In the genomic region with DNA sequence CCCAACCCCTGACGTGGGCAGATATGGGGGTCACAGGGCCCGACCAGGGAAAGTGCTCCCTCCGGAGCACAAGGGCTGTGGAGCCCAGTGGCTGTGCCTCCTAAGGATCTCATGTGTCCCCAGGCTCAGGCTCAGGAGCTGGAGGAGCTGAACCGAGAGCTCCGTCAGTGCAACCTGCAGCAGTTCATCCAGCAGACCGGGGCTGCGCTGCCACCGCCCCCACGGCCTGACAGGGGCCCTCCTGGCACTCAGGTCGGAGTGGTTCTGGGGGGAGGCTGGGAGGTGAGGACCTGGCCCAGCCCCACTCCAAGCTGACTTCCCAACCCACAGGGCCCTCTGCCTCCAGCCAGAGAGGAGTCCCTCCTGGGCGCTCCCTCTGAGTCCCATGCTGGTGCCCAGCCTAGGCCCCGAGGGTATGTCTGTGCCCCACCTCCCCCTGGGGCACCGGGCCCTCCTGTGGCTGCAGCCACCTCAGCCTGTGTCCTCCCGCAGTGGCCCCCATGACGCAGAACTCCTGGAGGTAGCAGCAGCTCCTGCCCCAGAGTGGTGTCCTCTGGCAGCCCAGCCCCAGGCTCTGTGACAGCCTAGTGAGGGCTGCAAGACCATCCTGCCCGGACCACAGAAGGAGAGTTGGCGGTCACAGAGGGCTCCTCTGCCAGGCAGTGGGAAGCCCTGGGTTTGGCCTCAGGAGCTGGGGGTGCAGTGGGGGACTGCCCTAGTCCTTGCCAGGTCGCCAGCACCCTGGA, we compare ENCODE assay signal across 25 cellular contexts. TPM values are rescaled to one million over a fixed set of nuclear protein-coding genes. Genes with fewer than 3 reads are reported as not detected.
A peak's percentile ranks its signal among the peaks of the same experiment; 100 is the strongest.
DNase-seq lines count a peak whose midpoint lies in the region; ATAC-seq and TF ChIP-seq lines count a peak whose summit lies in the region.
"Had no signal": no experiment of that assay in that cellular context is flagged by ENCODE, and none has a peak within 500 bp of the region (broad histone marks: within the 10 kb centered on the region; RNA-seq: fewer than 3 reads in every experiment).

No MANE protein-coding gene starts in this region.

- no peak for TF ChIP-seq CTCF in breast epithelium (IDR thresholded peaks at IDR 0.05)
- TF ChIP-seq CTCF in MCF 10A (IDR thresholded peaks at IDR 0.05; ENCODE audit: unreplicated experiment): no peak
- TF ChIP-seq CTCF in osteoblast (IDR thresholded peaks at IDR 0.05; ENCODE audit: extremely low read depth, low read depth, low read length): no peak

- H3K27ac Mint-ChIP-seq in MCF 10A (ENCODE audit: low read depth, unreplicated experiment): no peak overlapping the region
- H3K27ac Mint-ChIP-seq in naive thymus-derived CD8-positive, alpha-beta T cell: peak overlapping the region in 1 of 10 donors; percentile 36
- H3K27ac Mint-ChIP-seq: natural killer cell had no signal

- H3K27me3 Mint-ChIP-seq in MCF 10A (ENCODE audit: insufficient read depth, unreplicated experiment): no peaks in the 10 kb centered on the region
- H3K27me3 Mint-ChIP-seq in activated T-cell treated with anti-CD3 and anti-CD28 coated beads, Interleukin-2, amount 50 U/mL, for 4 hours (ENCODE audit: low read depth): no peaks in the 10 kb centered on the region
- H3K27me3 Mint-ChIP-seq in naive thymus-derived CD8-positive, alpha-beta T cell: no peaks in the 10 kb centered on the region

- CTCF ChIA-PET in MCF 10A (lab: Yijun Ruan, JAX): interaction anchor here (0.6 kb wide), 1 partner anchor 115 kb away, joined by 5 read pairs; no protein-coding TSS in a partner anchor

- H3K9me3 ChIP-seq in breast epithelium (no peaks in the 10 kb centered on the region), osteoblast (ENCODE audit: low read depth, low read length) (no peaks in the 10 kb centered on the region)
- H3K9me3 ChIP-seq: A549, left lung, right atrium auricular region, uterus had no signal

- H3K27ac ChIP-seq in breast epithelium: peak overlapping the region; percentile 52 to 78
- H3K27ac ChIP-seq in epithelial cell of prostate: peak overlapping the region; percentile 43
- H3K27ac ChIP-seq in osteoblast (ENCODE audit: low read depth, low read length): no peak overlapping the region
- H3K27ac ChIP-seq: dorsolateral prefrontal cortex, left lung, parathyroid adenoma, right atrium auricular region, uterus had no signal

- H3K36me3 ChIP-seq in breast epithelium (no peaks in the 10 kb centered on the region), osteoblast (ENCODE audit: insufficient read depth, low read length) (no peaks in the 10 kb centered on the region)
- H3K36me3 ChIP-seq: right atrium auricular region, uterus had no signal

- H3K9me3 Mint-ChIP-seq in MCF 10A (ENCODE audit: unreplicated experiment): no peaks in the 10 kb centered on the region
- no peaks in the 10 kb centered on the region for H3K9me3 Mint-ChIP-seq in activated T-cell treated with anti-CD3 and anti-CD28 coated beads, Interleukin-2, amount 50 U/mL, for 4 hours
- no peaks in the 10 kb centered on the region for H3K9me3 Mint-ChIP-seq in naive thymus-derived CD8-positive, alpha-beta T cell
- H3K9me3 Mint-ChIP-seq: natural killer cell had no signal

- peaks cover 14% of the 10 kb centered on the region for H3K4me1 Mint-ChIP-seq in MCF 10A (ENCODE audit: insufficient read depth, unreplicated experiment)
- H3K4me1 Mint-ChIP-seq in activated T-cell treated with anti-CD3 and anti-CD28 coated beads, Interleukin-2, amount 50 U/mL, for 4 hours (ENCODE audit: low read depth): peaks cover 14% of the 10 kb centered on the region
- H3K4me1 Mint-ChIP-seq in naive thymus-derived CD8-positive, alpha-beta T cell: peaks cover 7 to 22% (median 19%) of the 10 kb centered on the region in 4 donors

- BruUV-seq in MCF 10A (replicated peaks; lab: Mats Ljungman, UMichigan): no TSS peak

- H3K27me3 ChIP-seq in breast epithelium (no peaks in the 10 kb centered on the region), osteoblast (ENCODE audit: insufficient read depth, low read length) (peaks cover 11% of the 10 kb centered on the region)
- H3K27me3 ChIP-seq: right atrium auricular region, uterus had no signal

- H4K20me1 ChIP-seq in osteoblast (ENCODE audit: insufficient read depth, low read length): peaks cover 7% of the 10 kb centered on the region

- peaks cover 0 to 4% of the 10 kb centered on the region in 2 donors for H3K4me1 ChIP-seq in breast epithelium
- H3K4me1 ChIP-seq in osteoblast (ENCODE audit: insufficient read depth, low read length): peaks cover 8% of the 10 kb centered on the region
- H3K4me1 ChIP-seq: parathyroid adenoma had no signal

- TF ChIP-seq POLR2A in breast epithelium (IDR thresholded peaks at IDR 0.05): no peak

- H3K4me2 ChIP-seq in osteoblast (ENCODE audit: insufficient read depth, low read length): no peak overlapping the region

- no peak for ATAC-seq in activated T-cell treated with anti-CD3 and anti-CD28 coated beads, Interleukin-2, amount 50 U/mL, for 4 hours
- no peak for ATAC-seq in naive thymus-derived CD8-positive, alpha-beta T cell
- ATAC-seq: A549, left lung, natural killer cell, SK-N-SH treated with all-trans-retinoic acid at 6 μM for 48 hours had no signal

- peaks cover 18% of the 10 kb centered on the region for H3K36me3 Mint-ChIP-seq in MCF 10A (ENCODE audit: insufficient read depth, unreplicated experiment)
- no peaks in the 10 kb centered on the region for H3K36me3 Mint-ChIP-seq in activated T-cell treated with anti-CD3 and anti-CD28 coated beads, Interleukin-2, amount 50 U/mL, for 4 hours (ENCODE audit: insufficient read depth)
- H3K36me3 Mint-ChIP-seq in naive thymus-derived CD8-positive, alpha-beta T cell: peaks cover 0 to 3% (median 0%) of the 10 kb centered on the region in 3 donors
- H3K36me3 Mint-ChIP-seq: natural killer cell had no signal

- POLR2A ChIA-PET in MCF 10A (lab: Yijun Ruan, JAX): interaction anchor here (0.6 to 2.1 kb wide), 5 partner anchors 12 to 251 kb away, joined by 4 to 22 read pairs (median 7); partner anchors contain the start of genes HRAS, PHRF1 and TALDO1
- POLR2A ChIA-PET in naive thymus-derived CD8-positive, alpha-beta T cell (lab: Charles Lee): interaction anchor here (0.7 to 1.8 kb wide), 5 partner anchors 16 to 280 kb away, joined by 3 to 8 read pairs (median 3); partner anchors contain the start of genes HRAS, TMEM80 and TSPAN4

- H3K4me3 ChIP-seq in breast epithelium (no peak overlapping the region), osteoblast (ENCODE audit: insufficient read depth, low read length) (no peak overlapping the region)
- H3K4me3 ChIP-seq: A549, dorsolateral prefrontal cortex, right atrium auricular region, uterus had no signal

- no peak for DNase-seq in breast epithelium (ENCODE audit: low spot score in 2 of 2)
- DNase-seq in MCF 10A (ENCODE audit: unreplicated experiment): no peak
- no peak for DNase-seq in epithelial cell of prostate (ENCODE audit: low read depth, low spot score)
- DNase-seq in osteoblast (ENCODE audit: insufficient read length, low spot score, missing footprints): peak; percentile 83
- DNase-seq in DMS 273 treated with DMSO at 0.1 percent for 48 hours (lab: John Stamatoyannopoulos, UW): no peak
- DNase-seq in activated T-cell treated with anti-CD3 and anti-CD28 coated beads, Interleukin-2, amount 50 U/mL, for 4 hours: no peak
- no peak for DNase-seq in naive thymus-derived CD8-positive, alpha-beta T cell
- no peak for DNase-seq in occipital lobe (lab: John Stamatoyannopoulos, UW)
- DNase-seq: activated gamma-delta T cell treated with Interleukin-2 at 50 U/mL for 16 hours; activated T-cell treated with anti-CD3 and anti-CD28 coated beads, Interleukin-2, amount 50 U/mL, for 1 hour; AML-193; dorsolateral prefrontal cortex; natural killer cell; NCI-H1694 treated with DMSO at 0.1 percent for 48 hours; NCI-H510A; stimulated activated CD4-positive, alpha-beta T cell treated with anti-CD3 and anti-CD28 coated beads, Interleukin-4, amount 100 ng/mL, for 1 hour; substantia nigra; T-helper 2 cell; uterus had no signal

- no peak overlapping the region for H2AFZ ChIP-seq in osteoblast (ENCODE audit: low read length)
- H2AFZ ChIP-seq: parathyroid adenoma had no signal

- no peaks in the 10 kb centered on the region for H3K79me2 ChIP-seq in osteoblast (ENCODE audit: insufficient read depth, low read length)
- H3K79me2 ChIP-seq: parathyroid adenoma had no signal

- intact Hi-C loops in breast epithelium (cut with DNase I; ENCODE audit: low total_unique reads) (loop anchor here (10.0 kb wide), 1 partner anchor 212 kb away; the partner anchor contains the start of gene GATD1), MCF 10A (cut with micrococcal nuclease) (loop anchor here (10.0 kb wide), 2 partner anchors 52 to 162 kb away; partner anchors contain the start of gene IRF7)

- H3K4me3 Mint-ChIP-seq in MCF 10A (ENCODE audit: unreplicated experiment): no peak overlapping the region
- no peak overlapping the region for H3K4me3 Mint-ChIP-seq in activated T-cell treated with anti-CD3 and anti-CD28 coated beads, Interleukin-2, amount 50 U/mL, for 4 hours
- peak overlapping the region in 1 of 10 donors; percentile 18 for H3K4me3 Mint-ChIP-seq in naive thymus-derived CD8-positive, alpha-beta T cell
- H3K4me3 Mint-ChIP-seq: natural killer cell had no signal

RNA-seq across cellular contexts. Expression of gene RASSF7, which starts 2.5 kb away (rescaled TPM):
- total RNA-seq in breast epithelium (10 to 100 TPM in 2 of 3 donors, 1 to 10 TPM in 1; 7.5 to 58.5 (median 33.1) TPM), MCF 10A (2022) (11.4 and 13.3 TPM in 2 replicates), osteoblast (2.4 and 6.2 TPM in 2 replicates), occipital lobe (2.5 TPM)
- total RNA-seq in activated T-cell treated with anti-CD3 and anti-CD28 coated beads, Interleukin-2, amount 50 U/mL, for 4 hours: 10 to 100 TPM; 15.1 to 17.4 (median 16.1) TPM
- 10 to 100 TPM; 33.7 to 37.6 TPM for total RNA-seq in naive thymus-derived CD8-positive, alpha-beta T cell
- 10 to 100 TPM; 22.5 to 32.3 (median 24.2) TPM for polyA plus RNA-seq in naive thymus-derived CD8-positive, alpha-beta T cell

RNA-seq across cellular contexts. Expression of gene LMNTD2, which starts 2.7 kb away (rescaled TPM):
- total RNA-seq in breast epithelium (1 to 10 TPM; 2.6 to 6.1 (median 5.2) TPM), MCF 10A (2022) (6.1 and 8.0 TPM in 2 replicates), osteoblast (0.29 and 0.36 TPM in 2 replicates), occipital lobe (0.16 TPM)
- 1 to 10 TPM in 2 of 3 donors, under 1 TPM in 1; 0.71 to 1.3 (median 1.1) TPM for total RNA-seq in activated T-cell treated with anti-CD3 and anti-CD28 coated beads, Interleukin-2, amount 50 U/mL, for 4 hours
- total RNA-seq in naive thymus-derived CD8-positive, alpha-beta T cell: 1 to 10 TPM; 6.5 to 7.2 TPM
- 1 to 10 TPM in 1 of 3 donors, under 1 TPM in 2; 0.96 to 1.9 (median 0.99) TPM for polyA plus RNA-seq in naive thymus-derived CD8-positive, alpha-beta T cell
- total RNA-seq: cerebellum had no signal

RNA-seq across cellular contexts. Expression of gene PHRF1, which starts 13.0 kb away (rescaled TPM):
- total RNA-seq in breast epithelium (10 to 100 TPM; 18.6 to 22.1 (median 21.3) TPM), MCF 10A (2022) (29.9 and 31.8 TPM in 2 replicates), osteoblast (23.9 and 27.5 TPM in 2 replicates), occipital lobe (27.3 TPM)
- total RNA-seq in activated T-cell treated with anti-CD3 and anti-CD28 coated beads, Interleukin-2, amount 50 U/mL, for 4 hours: 10 to 100 TPM; 57.7 to 59.2 (median 57.7) TPM
- total RNA-seq in naive thymus-derived CD8-positive, alpha-beta T cell: 10 to 100 TPM; 48.9 to 54.7 TPM
- 10 to 100 TPM in 1 of 3 donors, 1 to 10 TPM in 2; 3.5 to 19.8 (median 6.7) TPM for polyA plus RNA-seq in naive thymus-derived CD8-positive, alpha-beta T cell

RNA-seq across cellular contexts. Expression of gene LRRC56, which starts 25.9 kb away (rescaled TPM):
- total RNA-seq in breast epithelium: 1 to 10 TPM in 2 of 3 donors, under 1 TPM in 1; 0.16 to 1.6 (median 1.3) TPM
- total RNA-seq in MCF 10A (2022): 0.54 and 0.75 TPM in 2 replicates
- total RNA-seq in osteoblast: 0.88 and 1.1 TPM in 2 replicates
- 1 to 10 TPM; 1.4 to 2.7 (median 1.7) TPM for total RNA-seq in activated T-cell treated with anti-CD3 and anti-CD28 coated beads, Interleukin-2, amount 50 U/mL, for 4 hours
- 1 to 10 TPM; 4.4 to 5.2 TPM for total RNA-seq in naive thymus-derived CD8-positive, alpha-beta T cell
- 1 to 10 TPM in 1 of 3 donors, under 1 TPM in 2; 0.32 to 1.1 (median 0.44) TPM for polyA plus RNA-seq in naive thymus-derived CD8-positive, alpha-beta T cell
- 1.1 TPM for total RNA-seq in occipital lobe

RNA-seq across cellular contexts. Expression of gene HRAS, which starts 27.9 kb away (rescaled TPM):
- total RNA-seq in breast epithelium (10 to 100 TPM; 33.2 to 50.1 (median 33.4) TPM), MCF 10A (2022) (115 and 123 TPM in 2 replicates), osteoblast (28.6 and 35.7 TPM in 2 replicates), occipital lobe (27.0 TPM)
- 100 to 1,000 TPM in 1 of 3 donors, 10 to 100 TPM in 2; 92.2 to 108 (median 95.0) TPM for total RNA-seq in activated T-cell treated with anti-CD3 and anti-CD28 coated beads, Interleukin-2, amount 50 U/mL, for 4 hours
- 10 to 100 TPM; 36.2 to 40.7 TPM for total RNA-seq in naive thymus-derived CD8-positive, alpha-beta T cell
- 10 to 100 TPM in 2 of 3 donors, 1 to 10 TPM in 1; 8.6 to 26.7 (median 15.3) TPM for polyA plus RNA-seq in naive thymus-derived CD8-positive, alpha-beta T cell
